Comparison of ENCODE assay signal across 15 cellular contexts in genomic region chr5:109340351-109340750, GRCh38.
"Had no signal": no experiment of that assay in that cellular context is flagged by ENCODE, and none has a peak within 500 bp of the region (broad histone marks: within the 10 kb centered on the region; RNA-seq: fewer than 3 reads in every experiment).

No MANE protein-coding gene starts in this region.

- DNase-seq: activated CD4-positive, alpha-beta memory T cell treated with anti-CD3 and anti-CD28 coated beads for 36 hours; activated CD4-positive, alpha-beta T cell treated with anti-CD3 and anti-CD28 coated beads for 36 hours; activated naive CD4-positive, alpha-beta T cell treated with anti-CD3 and anti-CD28 coated beads for 36 hours; activated T-cell treated with anti-CD3 and anti-CD28 coated beads, Interleukin-2, amount 50 U/mL, for 4 hours; foreskin fibroblast; hippocampal formation; left cardiac atrium; mesendoderm; natural killer cell; retina; stimulated activated naive CD4-positive, alpha-beta T cell treated with Interleukin-2 at 50 U/mL for 16 hours had no signal

- H3K27ac Mint-ChIP-seq: activated CD4-positive, alpha-beta memory T cell treated with anti-CD3 and anti-CD28 coated beads for 36 hours; activated CD4-positive, alpha-beta T cell treated with anti-CD3 and anti-CD28 coated beads for 36 hours; activated naive CD4-positive, alpha-beta T cell treated with anti-CD3 and anti-CD28 coated beads for 36 hours; WTC11 had no signal

- ATAC-seq: activated CD4-positive, alpha-beta T cell treated with anti-CD3 and anti-CD28 coated beads for 36 hours; activated T-cell treated with anti-CD3 and anti-CD28 coated beads, Interleukin-2, amount 50 U/mL, for 4 hours; left cardiac atrium; natural killer cell; WTC11 had no signal

- H3K9me3 ChIP-seq: tibial nerve, vagina had no signal

- H3K27me3 Mint-ChIP-seq: activated CD4-positive, alpha-beta memory T cell treated with anti-CD3 and anti-CD28 coated beads for 36 hours; activated CD4-positive, alpha-beta T cell treated with anti-CD3 and anti-CD28 coated beads for 36 hours had no signal

- H3K4me1 Mint-ChIP-seq: WTC11 had no signal

- H3K36me3 Mint-ChIP-seq: natural killer cell had no signal

- H3K9me3 Mint-ChIP-seq: activated CD4-positive, alpha-beta memory T cell treated with anti-CD3 and anti-CD28 coated beads for 36 hours; activated naive CD4-positive, alpha-beta T cell treated with anti-CD3 and anti-CD28 coated beads for 36 hours; activated T-cell treated with anti-CD3 and anti-CD28 coated beads, Interleukin-2, amount 50 U/mL, for 4 hours; natural killer cell; WTC11 had no signal

- H3K4me3 ChIP-seq: tibial nerve, vagina had no signal

- H3K4me3 Mint-ChIP-seq: activated CD4-positive, alpha-beta memory T cell treated with anti-CD3 and anti-CD28 coated beads for 36 hours; activated CD4-positive, alpha-beta T cell treated with anti-CD3 and anti-CD28 coated beads for 36 hours; activated naive CD4-positive, alpha-beta T cell treated with anti-CD3 and anti-CD28 coated beads for 36 hours; activated T-cell treated with anti-CD3 and anti-CD28 coated beads, Interleukin-2, amount 50 U/mL, for 4 hours; natural killer cell; WTC11 had no signal

- H3K27ac ChIP-seq: epithelial cell of prostate, tibial nerve, vagina had no signal
